ENCODE assay signal across 1 cellular context in genomic region chr11:61904539-61905048, GRCh38.
TF ChIP-seq lines count a peak whose summit lies in the region.

No MANE protein-coding gene starts in this region.

TF ChIP-seq in K562, 482 proteins besides CTCF, POLR2A, EP300 and RAD21:
- no peak for TF ChIP-seq SRSF3 (IDR thresholded peaks at IDR 0.05; ENCODE audit: insufficient read depth, low read length)
- no peak for TF ChIP-seq PCBP1 (IDR thresholded peaks at IDR 0.05; ENCODE audit: low read depth, low read length, poor library complexity, severe bottlenecking)
- TF ChIP-seq HDAC1 (IDR thresholded peaks at IDR 0.05): no peak
- TF ChIP-seq ZNF354B (CRISPR knock-in tag; IDR thresholded peaks at IDR 0.05): no peak
- TF ChIP-seq TFAP4 (CRISPR knock-in tag; IDR thresholded peaks at IDR 0.05; ENCODE audit: borderline replicate concordance): 0 out of 2 replicates have a peak, but pooled peaks have one; percentile 13
- peak; percentile 34 for TF ChIP-seq POLR2G (IDR thresholded peaks at IDR 0.05; ENCODE audit: low read depth, low read length)
- no peak for TF ChIP-seq JUNB (CRISPR knock-in tag; conservative IDR thresholded peaks at IDR 0.05)
